ENCODE assay signal across 1 cellular context in the genomic region with DNA sequence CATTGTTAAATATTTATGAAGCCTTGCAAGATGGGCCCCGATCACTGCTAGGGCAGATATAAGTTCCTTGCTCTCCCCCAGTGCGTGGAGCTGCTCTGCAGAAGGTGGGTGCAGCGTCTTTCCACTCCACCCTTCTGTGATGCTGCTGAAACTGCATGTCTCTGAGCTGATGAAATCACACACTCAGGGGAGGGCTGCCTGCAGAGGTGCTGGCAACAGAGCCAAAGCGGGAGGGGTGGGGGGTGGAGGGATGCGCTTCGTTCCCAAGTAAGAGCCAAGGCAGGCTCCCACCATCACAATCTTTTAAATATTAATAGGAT.
TF ChIP-seq lines count a peak whose summit lies in the region.

No MANE protein-coding gene starts in this region.

TF ChIP-seq in WTC11, 78 proteins besides CTCF, POLR2A, EP300 and RAD21 (continued from another document):
- TF ChIP-seq OVOL2 (CRISPR knock-in tag; IDR thresholded peaks at IDR 0.05; ENCODE audit: borderline replicate concordance) (no peak), ZNF416 (CRISPR knock-in tag; IDR thresholded peaks at IDR 0.05) (0 out of 2 replicates have a peak, but pooled peaks have one; percentile 42), NFATC4 (CRISPR knock-in tag; IDR thresholded peaks at IDR 0.05) (0 out of 2 replicates have a peak, but pooled peaks have one; percentile 54), ZNF671 (CRISPR knock-in tag; IDR thresholded peaks at IDR 0.05) (0 out of 2 replicates have a peak, but pooled peaks have one; percentile 2), ZNF317 (CRISPR knock-in tag; IDR thresholded peaks at IDR 0.05; ENCODE audit: borderline replicate concordance, low read depth) (no peak)
- TF ChIP-seq, protein P1, sequence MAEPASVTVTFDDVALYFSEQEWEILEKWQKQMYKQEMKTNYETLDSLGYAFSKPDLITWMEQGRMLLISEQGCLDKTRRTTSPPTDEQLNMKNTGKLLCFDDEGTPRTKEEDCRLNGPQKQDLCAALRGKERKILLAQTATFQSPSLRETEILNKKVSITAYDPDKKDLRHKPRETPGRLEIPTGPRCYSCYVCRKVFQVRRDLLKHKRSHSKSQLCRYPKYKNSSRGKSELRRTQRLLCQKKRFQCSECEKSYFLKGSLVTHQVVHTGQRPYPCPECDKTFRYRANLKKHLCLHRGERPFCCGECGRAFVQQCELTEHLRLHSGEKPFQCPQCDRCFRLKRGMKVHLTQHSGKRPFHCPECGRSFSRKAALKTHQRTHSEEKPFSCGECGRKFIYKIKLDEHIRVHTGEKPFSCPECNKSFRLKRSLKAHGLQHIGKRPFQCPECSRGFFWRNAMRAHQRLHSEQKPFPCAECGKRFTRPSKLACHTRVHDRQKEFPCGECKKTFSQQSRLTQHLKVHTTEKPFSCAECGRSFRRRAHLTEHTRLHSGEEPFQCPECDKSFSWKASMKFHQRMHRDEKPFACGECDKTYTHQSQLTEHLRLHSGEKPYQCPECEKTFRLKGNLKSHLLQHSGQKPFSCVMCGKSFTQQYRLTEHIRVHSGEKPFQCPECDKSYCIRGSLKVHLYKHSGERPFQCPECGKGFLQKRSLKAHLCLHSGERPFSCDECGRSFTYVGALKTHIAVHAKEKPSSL (CRISPR knock-in tag; conservative IDR thresholded peaks at IDR 0.05), result 0 out of 2 replicates have a peak, but pooled peaks have one; percentile 73
- TF ChIP-seq, protein P2, sequence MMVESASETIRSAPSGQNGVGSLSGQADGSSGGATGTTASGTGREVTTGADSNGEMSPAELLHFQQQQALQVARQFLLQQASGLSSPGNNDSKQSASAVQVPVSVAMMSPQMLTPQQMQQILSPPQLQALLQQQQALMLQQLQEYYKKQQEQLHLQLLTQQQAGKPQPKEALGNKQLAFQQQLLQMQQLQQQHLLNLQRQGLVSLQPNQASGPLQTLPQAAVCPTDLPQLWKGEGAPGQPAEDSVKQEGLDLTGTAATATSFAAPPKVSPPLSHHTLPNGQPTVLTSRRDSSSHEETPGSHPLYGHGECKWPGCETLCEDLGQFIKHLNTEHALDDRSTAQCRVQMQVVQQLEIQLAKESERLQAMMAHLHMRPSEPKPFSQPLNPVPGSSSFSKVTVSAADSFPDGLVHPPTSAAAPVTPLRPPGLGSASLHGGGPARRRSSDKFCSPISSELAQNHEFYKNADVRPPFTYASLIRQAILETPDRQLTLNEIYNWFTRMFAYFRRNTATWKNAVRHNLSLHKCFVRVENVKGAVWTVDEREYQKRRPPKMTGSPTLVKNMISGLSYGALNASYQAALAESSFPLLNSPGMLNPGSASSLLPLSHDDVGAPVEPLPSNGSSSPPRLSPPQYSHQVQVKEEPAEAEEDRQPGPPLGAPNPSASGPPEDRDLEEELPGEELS (CRISPR knock-in tag; IDR thresholded peaks at IDR 0.05), result 0 out of 2 replicates have a peak, but pooled peaks have one; percentile 57
- TF ChIP-seq, protein P3, sequence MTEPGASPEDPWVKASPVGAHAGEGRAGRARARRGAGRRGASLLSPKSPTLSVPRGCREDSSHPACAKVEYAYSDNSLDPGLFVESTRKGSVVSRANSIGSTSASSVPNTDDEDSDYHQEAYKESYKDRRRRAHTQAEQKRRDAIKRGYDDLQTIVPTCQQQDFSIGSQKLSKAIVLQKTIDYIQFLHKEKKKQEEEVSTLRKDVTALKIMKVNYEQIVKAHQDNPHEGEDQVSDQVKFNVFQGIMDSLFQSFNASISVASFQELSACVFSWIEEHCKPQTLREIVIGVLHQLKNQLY (CRISPR knock-in tag; IDR thresholded peaks at IDR 0.05), result no peak
